In genomic region chr20:33095902-33096584, GRCh38 we compare ENCODE assay signal across 8 cellular contexts. TPM values are rescaled to one million over a fixed set of nuclear protein-coding genes. Genes with fewer than 3 reads are reported as not detected.
DNase-seq lines count a peak whose midpoint lies in the region; FAIRE-seq and TF ChIP-seq lines count a peak whose summit lies in the region.
"Not testable (repeated sequence)": the region's sequence is repeated elsewhere in the genome, so short reads cannot be mapped to it uniquely, and the experiment has no call there.

No MANE protein-coding gene starts in this region.

- H3K27ac ChIP-seq in fibroblast of lung (ENCODE audit: insufficient read depth, low read length): not testable (repeated sequence)

- not testable (repeated sequence) for H3K4me1 ChIP-seq in fibroblast of lung (ENCODE audit: control insufficient read depth, extremely low read depth, insufficient read depth, low read length)

- FAIRE-seq in H54 (lab: Jason Lieb, UNC): not testable (repeated sequence)

- DNase-seq in CD1c-positive myeloid dendritic cell (ENCODE audit: extremely low spot score) (peak; percentile 17), H54 (ENCODE audit: insufficient read length, low spot score) (peak; percentile 85), NCI-H2081 treated with DMSO at 0.1 percent for 48 hours (lab: John Stamatoyannopoulos, UW) (peak; percentile 33), SK-N-DZ (ENCODE audit: low spot score) (peak; percentile 67), activated gamma-delta T cell treated with Interleukin-2 at 50 U/mL for 16 hours (peak; percentile 33), fibroblast of lung (ENCODE audit: low read depth in 2 of 2) (peak; percentile 28 to 34), lung microvascular endothelial cell (ENCODE audit: low read depth in 2 of 2) (peak; percentile 60 to 76)
- peak; percentile 42 for DNase-seq in stimulated activated CD4-positive, alpha-beta T cell treated with anti-CD3 and anti-CD28 coated beads, Interleukin-4, amount 100 ng/mL, for 24 hours

- not testable (repeated sequence) for H3K4me2 ChIP-seq in fibroblast of lung (ENCODE audit: extremely low read depth, insufficient read depth, low read length)

- not testable (repeated sequence) for H3K79me2 ChIP-seq in fibroblast of lung (ENCODE audit: control insufficient read depth, insufficient read depth, low read length)

- not testable (repeated sequence) for H3K9ac ChIP-seq in fibroblast of lung (ENCODE audit: insufficient read depth, low read length)

- H3K36me3 ChIP-seq in fibroblast of lung (ENCODE audit: control insufficient read depth, insufficient read depth, low read length): not testable (repeated sequence)

- H4K20me1 ChIP-seq in fibroblast of lung (ENCODE audit: control insufficient read depth, extremely low read depth, insufficient read depth, low read length): not testable (repeated sequence)

- H2AFZ ChIP-seq in fibroblast of lung (ENCODE audit: low read length): not testable (repeated sequence)

- TF ChIP-seq POLR2A in H54 (IDR thresholded peaks at IDR 0.05; ENCODE audit: low read depth, low read length): not testable (repeated sequence)

- TF ChIP-seq CTCF in fibroblast of lung (conservative IDR thresholded peaks at IDR 0.05 in 1 of 2, IDR thresholded peaks at IDR 0.05 in 1 of 2; ENCODE audit: low read depth in 1 of 2, low read length in 2 of 2): peak; percentile 51 to 54

- H3K27me3 ChIP-seq in fibroblast of lung (ENCODE audit: control insufficient read depth, insufficient read depth, low read length): not testable (repeated sequence)

- H3K4me3 ChIP-seq in fibroblast of lung (replicated peaks in 1 of 4; ENCODE audit: control extremely low read depth in 1 of 4, insufficient read depth in 1 of 4, low read depth in 3 of 4, low read length in 4 of 4): not testable (repeated sequence)

- H3K9me3 ChIP-seq in fibroblast of lung (ENCODE audit: control insufficient read depth, insufficient read depth, low read depth, low read length): not testable (repeated sequence)

RNA-seq across cellular contexts. Expression of gene BPIFB4, which starts 16.6 kb away (rescaled TPM):
- polyA plus RNA-seq in SK-N-DZ (2014; cell fraction: cytosol; rRNA removed): not detected in 2 replicates
- polyA plus RNA-seq in SK-N-DZ (2014; cell fraction: nucleus; rRNA removed): not detected in 2 replicates
- total RNA-seq in fibroblast of lung: not detected in 2 replicates
- polyA plus RNA-seq in fibroblast of lung: not detected in 2 replicates
- not detected in 2 replicates for polyA plus RNA-seq in fibroblast of lung (2012)
- polyA minus RNA-seq in fibroblast of lung (ENCODE audit: low replicate concordance): not detected in 2 replicates
- not detected in 2 replicates for total RNA-seq in lung microvascular endothelial cell

RNA-seq across cellular contexts. Expression of gene BPIFB3, which starts 42.3 kb away (rescaled TPM):
- not detected in 2 replicates for polyA plus RNA-seq in SK-N-DZ (2014; cell fraction: cytosol; rRNA removed)
- polyA plus RNA-seq in SK-N-DZ (2014; cell fraction: nucleus; rRNA removed): not detected in 2 replicates
- not detected in 2 replicates for total RNA-seq in fibroblast of lung
- polyA plus RNA-seq in fibroblast of lung: not detected in 2 replicates
- not detected in 2 replicates for polyA plus RNA-seq in fibroblast of lung (2012)
- not detected in 2 replicates for polyA minus RNA-seq in fibroblast of lung (ENCODE audit: low replicate concordance)
- not detected in 2 replicates for total RNA-seq in lung microvascular endothelial cell

Comparison
In these comparisons a context has a peak if more than half of its experiments do, and no peak if none do; other contexts are left out.
1. DNase-seq: peak in every context shown above with its lines; median percentile 85 in H54; 68 in lung microvascular endothelial cell; 67 in SK-N-DZ; 42 in stimulated activated CD4-positive, alpha-beta T cell treated with anti-CD3 and anti-CD28 coated beads, Interleukin-4, amount 100 ng/mL, for 24 hours; 33 in NCI-H2081 treated with DMSO at 0.1 percent for 48 hours; 33 in activated gamma-delta T cell treated with Interleukin-2 at 50 U/mL for 16 hours; 31 in fibroblast of lung; 17 in CD1c-positive myeloid dendritic cell.